9 cellular contexts compared by ENCODE assay signal in genomic region chr3:138775254-138775595, GRCh38. TPM values are rescaled to one million over a fixed set of nuclear protein-coding genes. Genes with fewer than 3 reads are reported as not detected.
A peak's percentile ranks its signal among the peaks of the same experiment; 100 is the strongest.
DNase-seq lines count a peak whose midpoint lies in the region; ATAC-seq and TF ChIP-seq lines count a peak whose summit lies in the region.
"Had no signal": no experiment of that assay in that cellular context is flagged by ENCODE, and none has a peak within 500 bp of the region (broad histone marks: within the 10 kb centered on the region; RNA-seq: fewer than 3 reads in every experiment).

No MANE protein-coding gene starts in this region.

- intact Hi-C loops in activated CD8-positive, alpha-beta T cell treated with anti-CD3 and anti-CD28 coated beads for 36 hours (cut with micrococcal nuclease): no loop called here

- peak overlapping the region in 6 of 10 donors; percentile 3 to 80 (median 44) for H3K27ac Mint-ChIP-seq in naive thymus-derived CD8-positive, alpha-beta T cell
- H3K27ac Mint-ChIP-seq in activated CD8-positive, alpha-beta T cell treated with anti-CD3 and anti-CD28 coated beads for 36 hours: no peak overlapping the region
- H3K27ac Mint-ChIP-seq: activated T-cell treated with anti-CD3 and anti-CD28 coated beads, Interleukin-2, amount 50 U/mL, for 72 hours had no signal

- no peaks in the 10 kb centered on the region for H3K9me3 Mint-ChIP-seq in naive thymus-derived CD8-positive, alpha-beta T cell
- no peaks in the 10 kb centered on the region for H3K9me3 Mint-ChIP-seq in activated CD8-positive, alpha-beta T cell treated with anti-CD3 and anti-CD28 coated beads for 36 hours
- H3K9me3 Mint-ChIP-seq: activated T-cell treated with anti-CD3 and anti-CD28 coated beads, Interleukin-2, amount 50 U/mL, for 72 hours had no signal

- POLR2A ChIA-PET in naive thymus-derived CD8-positive, alpha-beta T cell (lab: Charles Lee): no interaction called here
- POLR2A ChIA-PET in activated CD8-positive, alpha-beta T cell treated with anti-CD3 and anti-CD28 coated beads for 36 hours (lab: Charles Lee): no interaction called here

- H3K36me3 Mint-ChIP-seq in naive thymus-derived CD8-positive, alpha-beta T cell: peaks cover 0 to 22% (median 4%) of the 10 kb centered on the region in 3 donors
- peaks cover 3% of the 10 kb centered on the region for H3K36me3 Mint-ChIP-seq in activated CD8-positive, alpha-beta T cell treated with anti-CD3 and anti-CD28 coated beads for 36 hours (ENCODE audit: low read depth)

- no peak for ATAC-seq in naive thymus-derived CD8-positive, alpha-beta T cell
- no peak for ATAC-seq in activated CD8-positive, alpha-beta T cell treated with anti-CD3 and anti-CD28 coated beads for 36 hours
- ATAC-seq in HG02884 (IDR thresholded peaks at IDR 0.05; ENCODE audit: unreplicated experiment): no peak

- DNase-seq in NB4 (ENCODE audit: low read depth) (peak; percentile 23), coronary artery (ENCODE audit: low spot score) (no peak), GM20000 (ENCODE audit: low spot score) (no peak), hippocampal formation (lab: John Stamatoyannopoulos, UW) (no peak)
- no peak for DNase-seq in naive thymus-derived CD8-positive, alpha-beta T cell
- no peak for DNase-seq in activated CD8-positive, alpha-beta T cell treated with anti-CD3 and anti-CD28 coated beads for 36 hours

- CTCF ChIA-PET in activated CD8-positive, alpha-beta T cell treated with anti-CD3 and anti-CD28 coated beads for 36 hours (lab: Charles Lee): interaction anchor here (1.0 kb wide), 1 partner anchor 141 kb away, joined by 3 read pairs; no protein-coding TSS in a partner anchor

- no peak for TF ChIP-seq POLR2A in NB4 (IDR thresholded peaks at IDR 0.05; ENCODE audit: extremely low read depth, insufficient read length)

- no peak overlapping the region for H3K4me3 Mint-ChIP-seq in naive thymus-derived CD8-positive, alpha-beta T cell
- no peak overlapping the region for H3K4me3 Mint-ChIP-seq in activated CD8-positive, alpha-beta T cell treated with anti-CD3 and anti-CD28 coated beads for 36 hours

- H3K4me1 Mint-ChIP-seq in naive thymus-derived CD8-positive, alpha-beta T cell: peaks cover 10 to 31% (median 24%) of the 10 kb centered on the region in 4 donors
- H3K4me1 Mint-ChIP-seq in activated CD8-positive, alpha-beta T cell treated with anti-CD3 and anti-CD28 coated beads for 36 hours (ENCODE audit: low read depth): peaks cover 23% of the 10 kb centered on the region

- H3K27ac ChIP-seq in 22Rv1: peak overlapping the region; percentile 45
- H3K27ac ChIP-seq in coronary artery: peak overlapping the region; percentile 4 to 53

- no peak overlapping the region for H3K4me3 ChIP-seq in NB4 (ENCODE audit: low read depth, low read length)
- no peak overlapping the region for H3K4me3 ChIP-seq in coronary artery

- no peaks in the 10 kb centered on the region for H3K27me3 Mint-ChIP-seq in naive thymus-derived CD8-positive, alpha-beta T cell
- H3K27me3 Mint-ChIP-seq in activated CD8-positive, alpha-beta T cell treated with anti-CD3 and anti-CD28 coated beads for 36 hours: no peaks in the 10 kb centered on the region

- TF ChIP-seq CTCF in 22Rv1 (IDR thresholded peaks at IDR 0.05) (no peak), NB4 (IDR thresholded peaks at IDR 0.05; ENCODE audit: low read depth, low read length) (no peak), coronary artery (IDR thresholded peaks at IDR 0.05) (no peak), GM20000 (IDR thresholded peaks at IDR 0.05; ENCODE audit: extremely low read depth, missing control alignments) (no peak)
- TF ChIP-seq CTCF in activated CD8-positive, alpha-beta T cell treated with anti-CD3 and anti-CD28 coated beads for 36 hours (IDR thresholded peaks at IDR 0.05): no peak

RNA-seq across cellular contexts. Expression of gene PIK3CB, which starts 59.5 kb away (rescaled TPM):
- 10 to 100 TPM; 30.4 to 34.2 TPM for total RNA-seq in naive thymus-derived CD8-positive, alpha-beta T cell
- 10 to 100 TPM in 2 of 3 donors, 1 to 10 TPM in 1; 8.9 to 13.4 (median 10.1) TPM for polyA plus RNA-seq in naive thymus-derived CD8-positive, alpha-beta T cell
- 10 to 100 TPM; 12.4 to 13.4 TPM for total RNA-seq in activated CD8-positive, alpha-beta T cell treated with anti-CD3 and anti-CD28 coated beads for 36 hours
